Comparison of ENCODE assay signal across 25 cellular contexts in the genomic region with DNA sequence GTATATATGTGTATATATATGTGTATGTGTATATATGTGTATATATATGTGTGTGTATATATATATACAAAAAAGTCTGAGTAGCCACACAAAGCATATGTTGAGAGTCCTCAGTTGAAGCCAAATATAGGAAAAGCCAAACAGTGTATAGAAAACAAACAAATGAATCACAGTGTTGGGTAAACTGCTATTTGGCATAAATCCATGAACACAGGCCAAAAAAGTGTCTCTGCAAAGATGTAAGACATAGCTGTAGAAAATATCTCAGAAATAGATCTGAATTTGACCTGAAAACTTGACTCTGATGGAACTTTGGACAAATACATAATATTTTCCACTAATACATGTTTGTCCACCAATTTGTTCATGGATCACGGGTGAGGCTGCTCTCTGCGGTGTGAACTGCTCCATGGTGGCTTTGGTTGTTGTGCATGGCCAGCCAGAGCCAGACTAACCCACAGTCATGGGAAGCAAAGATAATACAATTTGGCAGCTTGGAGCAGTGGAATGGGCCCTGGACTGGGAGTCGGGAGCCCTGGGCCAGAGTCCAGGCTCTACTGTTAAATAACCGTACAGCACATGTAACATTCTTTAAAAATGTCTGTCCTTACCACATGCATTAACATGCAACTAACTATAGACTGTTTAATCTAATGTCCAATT.
DNase-seq lines count a peak whose midpoint lies in the region; ATAC-seq and TF ChIP-seq lines count a peak whose summit lies in the region.
"Had no signal": no experiment of that assay in that cellular context is flagged by ENCODE, and none has a peak within 500 bp of the region (broad histone marks: within the 10 kb centered on the region; RNA-seq: fewer than 3 reads in every experiment).

No MANE protein-coding gene starts in this region.

- peak overlapping the region; percentile 48 for H2AFZ ChIP-seq in smooth muscle cell (ENCODE audit: low read depth)

- no peak for DNase-seq in Right ventricle myocardium inferior (ENCODE audit: missing footprints)
- no peak for DNase-seq in right atrium auricular region (ENCODE audit: low spot score)
- peak; percentile 51 for DNase-seq in fibroblast of the aortic adventitia (ENCODE audit: low read depth)
- no peak for DNase-seq in smooth muscle cell (lab: John Stamatoyannopoulos, UW; ENCODE audit: unreplicated experiment)
- no peak for DNase-seq in dedifferentiated amniotic fluid mesenchymal stem cell (ENCODE audit: extremely low spot score)
- no peak for DNase-seq in activated CD4-positive, alpha-beta T cell treated with anti-CD3 and anti-CD28 coated beads, Interleukin-2, amount 50 U/mL, for 48 hours
- no peak for DNase-seq in stimulated activated naive CD4-positive, alpha-beta T cell treated with Interleukin-2 at 50 U/mL for 16 hours (lab: John Stamatoyannopoulos, UW)
- DNase-seq: activated CD8-positive, alpha-beta memory T cell treated with anti-CD3 and anti-CD28 coated beads for 24 hours; activated naive CD4-positive, alpha-beta T cell; activated T-cell treated with anti-CD3 and anti-CD28 coated beads, Interleukin-2, amount 50 U/mL, for 24 hours; anterior cingulate cortex; Caco-2; cerebellar nuclear complex; effector memory CD4-positive, alpha-beta T cell; esophagus squamous epithelium; kidney glomerular epithelial cell; natural killer cell; NCI-H1092; NCI-H2029 treated with DMSO at 0.1 percent for 48 hours; NCI-H524; ovary; right lobe of liver had no signal

- H3K4me3 ChIP-seq in right atrium auricular region, result no peak overlapping the region
- H3K4me3 ChIP-seq in fibroblast of the aortic adventitia (ENCODE audit: low read depth, low read length), result no peak overlapping the region
- no peak overlapping the region for H3K4me3 ChIP-seq in smooth muscle cell
- H3K4me3 ChIP-seq: A549, esophagus squamous epithelium, ovary, right lobe of liver had no signal

- H3K27me3 ChIP-seq in right atrium auricular region (no peaks in the 10 kb centered on the region), smooth muscle cell (ENCODE audit: low read depth) (no peaks in the 10 kb centered on the region)
- H3K27me3 ChIP-seq: esophagus squamous epithelium, ovary, right lobe of liver had no signal

- no peak overlapping the region for H3K4me2 ChIP-seq in smooth muscle cell
- H3K4me2 ChIP-seq: A549 had no signal

- peak; percentile 26 for ATAC-seq in Right ventricle myocardium inferior
- ATAC-seq: A549; activated CD4-positive, CD25-positive, alpha-beta regulatory T cell treated with anti-CD3 and anti-CD28 coated beads, Interleukin-2, amount 50 U/mL, for 24 hours; natural killer cell had no signal

- peaks cover 0 to 9% of the 10 kb centered on the region in 2 donors for H3K4me1 ChIP-seq in right atrium auricular region
- H3K4me1 ChIP-seq in smooth muscle cell (ENCODE audit: low read depth), result peaks cover 4% of the 10 kb centered on the region

- H3K27ac ChIP-seq in right atrium auricular region (no peak overlapping the region), VCaP (peak overlapping the region; percentile 13; the same call in 1 of the 2 replicates), smooth muscle cell (ENCODE audit: low read depth) (no peak overlapping the region)
- H3K27ac ChIP-seq: esophagus squamous epithelium, ovary, right lobe of liver had no signal

- WGBS in smooth muscle cell (ENCODE audit: low lambda C conversion rate), result 90% methylated on average over 4 of the region's 4 CpGs

- H3F3A ChIP-seq in smooth muscle cell (ENCODE audit: low read depth), result peaks cover 3% of the 10 kb centered on the region

- intact Hi-C loops in Right ventricle myocardium inferior (cut with DNase I), result no loop called here

- H4K20me1 ChIP-seq in smooth muscle cell (ENCODE audit: low read depth), result no peaks in the 10 kb centered on the region

- H3K36me3 ChIP-seq in right atrium auricular region (no peaks in the 10 kb centered on the region), smooth muscle cell (ENCODE audit: low read depth) (no peaks in the 10 kb centered on the region)
- H3K36me3 ChIP-seq: esophagus squamous epithelium, ovary, right lobe of liver had no signal

- no peaks in the 10 kb centered on the region for H3K9me3 ChIP-seq in right atrium auricular region
- no peaks in the 10 kb centered on the region for H3K9me3 ChIP-seq in smooth muscle cell (replicated peaks; ENCODE audit: low read depth)
- H3K9me3 ChIP-seq: A549, Caco-2, esophagus squamous epithelium, ovary, right lobe of liver had no signal

- H3K79me2 ChIP-seq in smooth muscle cell (ENCODE audit: low read depth), result no peaks in the 10 kb centered on the region

- no peak overlapping the region for H3K9ac ChIP-seq in smooth muscle cell (ENCODE audit: low read depth)

- no peak for TF ChIP-seq CTCF in right atrium auricular region (IDR thresholded peaks at IDR 0.05)
- TF ChIP-seq CTCF in VCaP (conservative IDR thresholded peaks at IDR 0.05), result no peak
- TF ChIP-seq CTCF in fibroblast of the aortic adventitia (IDR thresholded peaks at IDR 0.05; ENCODE audit: insufficient read depth, low read length), result no peak
- TF ChIP-seq CTCF in smooth muscle cell (IDR thresholded peaks at IDR 0.05; ENCODE audit: borderline replicate concordance, insufficient read depth, poor library complexity, severe bottlenecking), result no peak
